7 cellular contexts compared by ENCODE assay signal in genomic region chr19:15418112-15418587, GRCh38. TPM values are rescaled to one million over a fixed set of nuclear protein-coding genes. Genes with fewer than 3 reads are reported as not detected.
DNase-seq lines count a peak whose midpoint lies in the region; ATAC-seq and TF ChIP-seq lines count a peak whose summit lies in the region.

No MANE protein-coding gene starts in this region.

- peak overlapping the region; percentile 81 for H4K5ac ChIP-seq in H9 (ENCODE audit: insufficient read length, low read depth, low read length)

- peak overlapping the region; percentile 97 for H3K14ac ChIP-seq in H9 (ENCODE audit: insufficient read depth, low read length)

- H4K91ac ChIP-seq in H9 (ENCODE audit: insufficient read length, low read depth, low read length): peak overlapping the region; percentile 15

- H3K4me3 Mint-ChIP-seq in H9: peak overlapping the region; percentile 98 to 99

- H3K4me3 ChIP-seq in NT2/D1 (ENCODE audit: insufficient read length, low read depth) (peak overlapping the region; percentile 98), ectodermal cell (ENCODE audit: insufficient read depth, low read depth, low read length) (peak overlapping the region; percentile 91), mucosa of descending colon (peak overlapping the region; percentile 98)

- DNase-seq in H9: no peak
- DNase-seq in NT2/D1 (ENCODE audit: low read depth, low spot score): no peak
- no peak for DNase-seq in mucosa of descending colon
- DNase-seq in HPDE6-E6E7 (ENCODE audit: extremely low spot score): no peak
- DNase-seq in NCI-H1930 (lab: John Stamatoyannopoulos, UW): no peak

- peaks cover 43% of the 10 kb centered on the region for H3K79me2 ChIP-seq in H9 (ENCODE audit: insufficient read depth, low read length)

- H3K27ac Mint-ChIP-seq in H9: peak overlapping the region in 2 of 3 experiments; percentile 96 to 99; a peak in 6 of 7 replicates

- ATAC-seq in mucosa of descending colon (no peak), GM18511 (IDR thresholded peaks at IDR 0.05; ENCODE audit: unreplicated experiment) (no peak)

- H4K20me1 ChIP-seq in H9 (ENCODE audit: control insufficient read depth, insufficient read depth, insufficient read length): no peaks in the 10 kb centered on the region

- no peak overlapping the region for H2AK5ac ChIP-seq in H9 (ENCODE audit: insufficient read length, low read length)

- H3K4me1 ChIP-seq in H9 (ENCODE audit: insufficient read depth, low read length): 0 out of 2 replicates have a peak, but pooled peaks cover under 1% of the 10 kb centered on the region
- H3K4me1 ChIP-seq in NT2/D1 (ENCODE audit: insufficient read depth, insufficient read length): peaks cover 8% of the 10 kb centered on the region
- H3K4me1 ChIP-seq in ectodermal cell (ENCODE audit: control insufficient read depth, insufficient read depth, low read length): peaks cover 7% of the 10 kb centered on the region
- peaks cover 21% of the 10 kb centered on the region for H3K4me1 ChIP-seq in mucosa of descending colon (ENCODE audit: low read depth)

- no peak overlapping the region for H3T11ph ChIP-seq in H9 (ENCODE audit: low read length)

- WGBS in H9 (ENCODE audit: extremely low coverage, insufficient read length, low lambda C conversion rate): no CpG with 5 or more reads among the region's 22 CpGs
- 1% methylated on average over 20 to 22 of the region's 22 CpGs for WGBS in ectodermal cell, 2 experiments

- no peak overlapping the region for H2BK12ac ChIP-seq in H9 (ENCODE audit: insufficient read length, low read depth, low read length)

- peaks cover 21 to 40% (median 34%) of the 10 kb centered on the region in 3 experiments for H3K36me3 Mint-ChIP-seq in H9 (ENCODE audit: insufficient read depth in 1 of 3, low read depth in 3 of 3)

- peak overlapping the region; percentile 98 for H3K18ac ChIP-seq in H9 (ENCODE audit: insufficient read length, low read depth, low read length)

- no peak overlapping the region for H2AFZ ChIP-seq in H9 (ENCODE audit: low read length)

- no peak overlapping the region for H3K23ac ChIP-seq in H9 (ENCODE audit: insufficient read length, low read depth, low read length)

- TF ChIP-seq CTCF in H9 (conservative IDR thresholded peaks at IDR 0.05) (no peak), mucosa of descending colon (IDR thresholded peaks at IDR 0.05) (no peak)

- H3K4me1 Mint-ChIP-seq in H9: peaks cover 18 to 25% of the 10 kb centered on the region in 2 experiments

- intact Hi-C loops in mucosa of descending colon (cut with DNase I, micrococcal nuclease): loop anchor here in 1 of 2 donors (10.0 kb wide), 1 partner anchor 163 kb away; no protein-coding TSS in a partner anchor

- H3K9ac ChIP-seq in H9 (ENCODE audit: extremely low read depth, insufficient read length, low read length): peak overlapping the region; percentile 98
- H3K9ac ChIP-seq in NT2/D1 (ENCODE audit: insufficient read length, low read depth): peak overlapping the region; percentile 99

- H3K4ac ChIP-seq in H9 (ENCODE audit: low read depth, low read length): no peak overlapping the region

- peaks cover 6% of the 10 kb centered on the region for H3K23me2 ChIP-seq in H9 (ENCODE audit: insufficient read length, low read depth, low read length, poor library complexity, severe bottlenecking)

- H2BK15ac ChIP-seq in H9 (ENCODE audit: low read depth, low read length): no peak overlapping the region

- H2BK20ac ChIP-seq in H9 (ENCODE audit: low read depth, low read length, poor library complexity, severe bottlenecking): no peak overlapping the region

- no peaks in the 10 kb centered on the region for H3K27me3 Mint-ChIP-seq in H9 (ENCODE audit: low read depth)

- H3K27me3 ChIP-seq in H9 (ENCODE audit: insufficient read depth, low read length) (no peaks in the 10 kb centered on the region), NT2/D1 (ENCODE audit: insufficient read depth, insufficient read length) (no peaks in the 10 kb centered on the region), ectodermal cell (ENCODE audit: control insufficient read depth, insufficient read depth, low read length, poor library complexity, severe bottlenecking) (no peaks in the 10 kb centered on the region)

- H3K9me3 ChIP-seq in H9 (ENCODE audit: control insufficient read depth, low read depth, low read length) (no peaks in the 10 kb centered on the region), NT2/D1 (ENCODE audit: insufficient read depth, low read length) (peaks cover 3% of the 10 kb centered on the region; the same call in 1 of the 2 replicates), ectodermal cell (ENCODE audit: control insufficient read depth, low read length) (no peaks in the 10 kb centered on the region), mucosa of descending colon (peaks cover 2% of the 10 kb centered on the region)

- H4K8ac ChIP-seq in H9 (replicated peaks; ENCODE audit: insufficient read length, low read depth, low read length): no peak overlapping the region

- H3K56ac ChIP-seq in H9 (ENCODE audit: insufficient read length, low read depth, low read length): no peak overlapping the region

- peak overlapping the region; percentile 96 for H3K4me2 ChIP-seq in H9 (ENCODE audit: insufficient read depth, insufficient read length, low read length)

- H3K79me1 ChIP-seq in H9 (ENCODE audit: insufficient read depth, low read depth, low read length, poor library complexity, severe bottlenecking): peaks cover 10% of the 10 kb centered on the region

- no peaks in the 10 kb centered on the region for H3K9me3 Mint-ChIP-seq in H9

- H3K36me3 ChIP-seq in NT2/D1 (ENCODE audit: insufficient read depth, insufficient read length, low read length) (peaks cover 50% of the 10 kb centered on the region), ectodermal cell (ENCODE audit: control insufficient read depth, insufficient read depth, low read length) (peaks cover 9% of the 10 kb centered on the region), mucosa of descending colon (ENCODE audit: low read depth) (no peaks in the 10 kb centered on the region)

- no peak overlapping the region for H2BK5ac ChIP-seq in H9 (ENCODE audit: insufficient read length, low read length)

- no peak overlapping the region for H3K27ac ChIP-seq in H9 (ENCODE audit: insufficient read length, low read depth, low read length)
- peak overlapping the region; percentile 12 for H3K27ac ChIP-seq in ectodermal cell (ENCODE audit: insufficient read depth, low read depth, low read length, poor library complexity, severe bottlenecking)

- H2BK120ac ChIP-seq in H9 (ENCODE audit: low read depth, low read length, poor library complexity, severe bottlenecking): no peak overlapping the region

RNA-seq across cellular contexts. Expression of gene AKAP8L, which starts 0.6 kb away (rescaled TPM):
- total RNA-seq in H9 (2021) (110 and 123 TPM in 2 replicates), mucosa of descending colon (100 to 1,000 TPM in 1 of 3 donors, 10 to 100 TPM in 2; 74.4 to 111 (median 96.0) TPM)
- polyA plus RNA-seq in ectodermal cell (2013, experiment 1 of 4): 179 TPM
- 180 TPM for polyA plus RNA-seq in ectodermal cell (2013, experiment 2 of 4)
- polyA plus RNA-seq in ectodermal cell (2013, experiment 3 of 4): 137 TPM
- 177 TPM for polyA plus RNA-seq in ectodermal cell (2013, experiment 4 of 4)

RNA-seq across cellular contexts. Expression of gene WIZ, which starts 31.6 kb away (rescaled TPM):
- total RNA-seq in H9 (2021) (33.3 and 33.6 TPM in 2 replicates), mucosa of descending colon (10 to 100 TPM; 26.7 to 39.9 (median 28.1) TPM)
- polyA plus RNA-seq in ectodermal cell (2013, experiment 1 of 4): 49.8 TPM
- 49.6 TPM for polyA plus RNA-seq in ectodermal cell (2013, experiment 2 of 4)
- 41.3 TPM for polyA plus RNA-seq in ectodermal cell (2013, experiment 3 of 4)
- 46.6 TPM for polyA plus RNA-seq in ectodermal cell (2013, experiment 4 of 4)

RNA-seq across cellular contexts. Expression of gene AKAP8, which starts 38.6 kb away (rescaled TPM):
- 59.1 and 59.5 TPM in 2 replicates for total RNA-seq in H9 (2021)
- 26.3 TPM for polyA plus RNA-seq in ectodermal cell (2013, experiment 1 of 4)
- 26.6 TPM for polyA plus RNA-seq in ectodermal cell (2013, experiment 2 of 4)
- 21.4 TPM for polyA plus RNA-seq in ectodermal cell (2013, experiment 3 of 4)
- polyA plus RNA-seq in ectodermal cell (2013, experiment 4 of 4): 20.3 TPM
- 10 to 100 TPM; 37.8 to 50.0 (median 41.3) TPM for total RNA-seq in mucosa of descending colon

RNA-seq across cellular contexts. Expression of gene RASAL3, which starts 46.2 kb away (rescaled TPM):
- 0.26 and 1.9 TPM in 2 replicates for total RNA-seq in H9 (2021)
- not detected for polyA plus RNA-seq in ectodermal cell (2013, experiment 1 of 4)
- polyA plus RNA-seq in ectodermal cell (2013, experiment 2 of 4): not detected
- 0.05 TPM for polyA plus RNA-seq in ectodermal cell (2013, experiment 3 of 4)
- polyA plus RNA-seq in ectodermal cell (2013, experiment 4 of 4): not detected
- total RNA-seq in mucosa of descending colon: 1 to 10 TPM; 4.0 to 5.2 (median 5.1) TPM
